ENCODE assay signal across 1 cellular context in genomic region chr15:74997161-74997942, GRCh38.
TF ChIP-seq lines count a peak whose summit lies in the region.

No MANE protein-coding gene starts in this region.

TF ChIP-seq in GM23338, 12 proteins besides CTCF, POLR2A, EP300 and RAD21 (continued from another document):
- TF ChIP-seq ZNF462 (CRISPR knock-in tag; IDR thresholded peaks at IDR 0.05) (no peak), ZNF331 (CRISPR knock-in tag; IDR thresholded peaks at IDR 0.05; ENCODE audit: low read depth) (no peak), ETS1 (IDR thresholded peaks at IDR 0.05) (no peak), EZH2phosphoT487 (IDR thresholded peaks at IDR 0.05; ENCODE audit: unreplicated experiment) (no peak), CREB1 (CRISPR knock-in tag; IDR thresholded peaks at IDR 0.05; ENCODE audit: low read depth) (no peak), JUNB (IDR thresholded peaks at IDR 0.05; ENCODE audit: unreplicated experiment) (no peak), REST (IDR thresholded peaks at IDR 0.05; ENCODE audit: unreplicated experiment) (no peak), EZH2 (IDR thresholded peaks at IDR 0.05; ENCODE audit: low read depth, unreplicated experiment) (no peak)
